Comparison of ENCODE assay signal across 18 cellular contexts in genomic region chr10:34690403-34691049, GRCh38.
DNase-seq lines count a peak whose midpoint lies in the region; ATAC-seq and TF ChIP-seq lines count a peak whose summit lies in the region.
"Had no signal": no experiment of that assay in that cellular context is flagged by ENCODE, and none has a peak within 500 bp of the region (broad histone marks: within the 10 kb centered on the region; RNA-seq: fewer than 3 reads in every experiment).

No MANE protein-coding gene starts in this region.

- no peak for TF ChIP-seq POLR2A in upper lobe of left lung (IDR thresholded peaks at IDR 0.05)

- H3K27me3 ChIP-seq in mesenchymal stem cell (ENCODE audit: control insufficient read depth in 1 of 2, insufficient read depth in 1 of 2, low read length in 2 of 2) (no peaks in the 10 kb centered on the region), upper lobe of left lung (no peaks in the 10 kb centered on the region), right cardiac atrium (ENCODE audit: control insufficient read depth, insufficient read depth) (no peaks in the 10 kb centered on the region)

- no peak overlapping the region for H3K23ac ChIP-seq in mesenchymal stem cell (ENCODE audit: low read length in 2 of 2)

- H3K4me2 ChIP-seq in mesenchymal stem cell (ENCODE audit: low read length, poor library complexity, severe bottlenecking): no peak overlapping the region

- H4K91ac ChIP-seq in mesenchymal stem cell (ENCODE audit: low read length): no peak overlapping the region

- peaks cover 5 to 7% of the 10 kb centered on the region in 2 experiments for H3K36me3 ChIP-seq in mesenchymal stem cell (ENCODE audit: control insufficient read depth in 1 of 2, insufficient read depth in 2 of 2, low read depth in 1 of 2, low read length in 2 of 2)
- H3K36me3 ChIP-seq in upper lobe of left lung: no peaks in the 10 kb centered on the region

- H3K4me1 ChIP-seq in mesenchymal stem cell (ENCODE audit: control insufficient read depth, insufficient read depth, low read depth, low read length): peaks cover 12% of the 10 kb centered on the region
- peaks cover 6 to 18% (median 12%) of the 10 kb centered on the region in 4 donors for H3K4me1 ChIP-seq in upper lobe of left lung
- H3K4me1 ChIP-seq in right cardiac atrium (ENCODE audit: control insufficient read depth, insufficient read depth, low read length): peaks cover 2% of the 10 kb centered on the region

- H3K79me1 ChIP-seq in mesenchymal stem cell (replicated peaks; ENCODE audit: low read length, poor library complexity, severe bottlenecking): peaks cover 1% of the 10 kb centered on the region

- peak overlapping the region; percentile 29 for H2AFZ ChIP-seq in mesenchymal stem cell (ENCODE audit: low read depth, low read length)

- H2BK15ac ChIP-seq in mesenchymal stem cell (ENCODE audit: low read depth, poor library complexity, severe bottlenecking): no peak overlapping the region

- no peak for TF ChIP-seq EP300 in upper lobe of left lung (IDR thresholded peaks at IDR 0.05)

- WGBS in mesenchymal stem cell: 96% methylated on average over 13 of the region's 13 CpGs
- WGBS in upper lobe of left lung, 2 donors: 87 to 89% methylated on average over 13 of the region's 13 CpGs
- 92% methylated on average over 13 of the region's 13 CpGs for WGBS in right cardiac atrium

- no peaks in the 10 kb centered on the region for H3K9me3 ChIP-seq in mesenchymal stem cell (ENCODE audit: control insufficient read depth, low read length)
- no peaks in the 10 kb centered on the region for H3K9me3 ChIP-seq in upper lobe of left lung
- H3K9me3 ChIP-seq in right cardiac atrium (ENCODE audit: control insufficient read depth, low read length): no peaks in the 10 kb centered on the region

- H2BK12ac ChIP-seq in mesenchymal stem cell (ENCODE audit: low read length in 2 of 2): no peak overlapping the region

- H3K4ac ChIP-seq in mesenchymal stem cell (ENCODE audit: low read depth in 1 of 2, low read length in 2 of 2): no peak overlapping the region

- H2BK120ac ChIP-seq in mesenchymal stem cell (ENCODE audit: low read depth, low read length): no peak overlapping the region

- DNase-seq in NCI-H2107 treated with DMSO at 0.1 percent for 48 hours (lab: John Stamatoyannopoulos, UW; ENCODE audit: unreplicated experiment) (peak; percentile 14), NCI-H2107 (lab: John Stamatoyannopoulos, UW) (no peak), mesenchymal stem cell (no peak), upper lobe of left lung (no peak), SHP77 (lab: John Stamatoyannopoulos, UW) (no peak), DMS153 (lab: John Stamatoyannopoulos, UW) (no peak), right cardiac atrium (no peak)
- DNase-seq: DND-41, H7, Karpas-422, NCI-H1436, NCI-H2029, NCI-H226, NCI-H524 treated with DMSO at 0.1 percent for 48 hours, PC-3, RPMI8226 had no signal

- H3K27ac ChIP-seq in mesenchymal stem cell (ENCODE audit: low read length, poor library complexity, severe bottlenecking) (no peak overlapping the region), upper lobe of left lung (no peak overlapping the region), right cardiac atrium (ENCODE audit: low read length) (no peak overlapping the region)
- H3K27ac ChIP-seq: 22Rv1 had no signal

- H4K8ac ChIP-seq in mesenchymal stem cell (ENCODE audit: low read length): no peak overlapping the region

- H3K18ac ChIP-seq in mesenchymal stem cell (ENCODE audit: low read depth in 1 of 2, low read length in 2 of 2): no peak overlapping the region

- ATAC-seq in esophagus mucosa (peak; percentile 91), upper lobe of left lung (ENCODE audit: low FRiP score in 2 of 2) (no peak), right cardiac atrium (no peak)
- ATAC-seq: PC-3 had no signal

- no peak overlapping the region for H3K9ac ChIP-seq in mesenchymal stem cell (ENCODE audit: low read length)

- TF ChIP-seq CTCF in upper lobe of left lung (IDR thresholded peaks at IDR 0.05): no peak

- peak overlapping the region; percentile 55 for H2AK5ac ChIP-seq in mesenchymal stem cell (ENCODE audit: low read length, severe bottlenecking)

- no peak overlapping the region for H3K14ac ChIP-seq in mesenchymal stem cell (ENCODE audit: low read length in 2 of 2)

- H3K4me3 ChIP-seq in mesenchymal stem cell (ENCODE audit: insufficient read depth in 1 of 2, low read depth in 1 of 2, low read length in 2 of 2) (no peak overlapping the region), upper lobe of left lung (no peak overlapping the region), right cardiac atrium (ENCODE audit: low read length) (no peak overlapping the region)

- intact Hi-C loops in right cardiac atrium (cut with DNase I): no loop called here

- H2BK5ac ChIP-seq in mesenchymal stem cell (ENCODE audit: low read depth, low read length, poor library complexity, severe bottlenecking): no peak overlapping the region
